ENCODE assay signal across 15 cellular contexts in genomic region chr1:79638382-79638781, GRCh38.
DNase-seq lines count a peak whose midpoint lies in the region; ATAC-seq and TF ChIP-seq lines count a peak whose summit lies in the region.
"Had no signal": no experiment of that assay in that cellular context is flagged by ENCODE, and none has a peak within 500 bp of the region (broad histone marks: within the 10 kb centered on the region; RNA-seq: fewer than 3 reads in every experiment).

No MANE protein-coding gene starts in this region.

- no peak overlapping the region for H3K27ac ChIP-seq in OCI-LY7 (ENCODE audit: low read depth, low read length, poor library complexity, severe bottlenecking)
- H3K27ac ChIP-seq: RWPE1 had no signal

- no peak overlapping the region for H3K4me3 ChIP-seq in OCI-LY7 (ENCODE audit: low read depth, low read length, poor library complexity, severe bottlenecking)

- no peak for TF ChIP-seq CTCF in OCI-LY7 (conservative IDR thresholded peaks at IDR 0.05; ENCODE audit: low read length)

- no peaks in the 10 kb centered on the region for H3K9me2 ChIP-seq in OCI-LY7 (ENCODE audit: insufficient read depth, low read length)

- peaks cover 5% of the 10 kb centered on the region for H3K4me1 ChIP-seq in OCI-LY7 (ENCODE audit: insufficient read depth, low read length, poor library complexity, severe bottlenecking)

- no peaks in the 10 kb centered on the region for H3K79me2 ChIP-seq in OCI-LY7 (ENCODE audit: insufficient read depth, low read depth, low read length)

- ATAC-seq in GM18868 (IDR thresholded peaks at IDR 0.05; ENCODE audit: unreplicated experiment) = peak; percentile 82
- ATAC-seq in GM21528 (IDR thresholded peaks at IDR 0.05; ENCODE audit: low FRiP score, unreplicated experiment) = peak; percentile 93
- peak; percentile 85 for ATAC-seq in HG03045 (IDR thresholded peaks at IDR 0.05; ENCODE audit: unreplicated experiment)
- ATAC-seq: left colon had no signal

- DNase-seq in OCI-LY7 (ENCODE audit: low spot score) (peak; percentile 10), glomerular visceral epithelial cell (ENCODE audit: extremely low spot score) (no peak), amygdala (lab: John Stamatoyannopoulos, UW) (no peak), activated T-cell treated with anti-CD3 and anti-CD28 coated beads for 4 hours (no peak)
- no peak for DNase-seq in stimulated activated CD4-positive, alpha-beta T cell treated with anti-CD3 and anti-CD28 coated beads, Interleukin-4, amount 100 ng/mL, for 1 hour
- DNase-seq: activated CD8-positive, alpha-beta memory T cell treated with anti-CD3 and anti-CD28 coated beads, Interleukin-2, amount 50 U/mL, for 48 hours; aorta; C1 segment of cervical spinal cord; left colon; NCI-H2227 treated with DMSO at 0.1 percent for 48 hours; small intestine had no signal

- no peaks in the 10 kb centered on the region for H3K9me3 ChIP-seq in OCI-LY7 (ENCODE audit: low read length)

- H2AFZ ChIP-seq in OCI-LY7 (ENCODE audit: low read length) = no peak overlapping the region

- intact Hi-C loops in OCI-LY7 (cut with micrococcal nuclease; ENCODE audit: unreplicated experiment) = no loop called here

- no TSS peak for BruUV-seq in OCI-LY7 (replicated peaks; lab: Mats Ljungman, UMichigan)

- POLR2A ChIA-PET in OCI-LY7 (lab: Charles Lee) = no interaction called here

- H3K36me3 ChIP-seq in OCI-LY7 (ENCODE audit: insufficient read depth, low read length) = no peaks in the 10 kb centered on the region

- H4K20me1 ChIP-seq in OCI-LY7 (ENCODE audit: insufficient read depth, low read length) = no peaks in the 10 kb centered on the region

- H3K4me2 ChIP-seq in OCI-LY7 (ENCODE audit: low read length) = no peak overlapping the region

- CTCF ChIA-PET in OCI-LY7 (lab: Charles Lee; ENCODE audit: unreplicated experiment) = no interaction called here
